Comparison of ENCODE assay signal across 13 cellular contexts in genomic region chr12:27616356-27617150, GRCh38.
DNase-seq lines count a peak whose midpoint lies in the region; TF ChIP-seq lines count a peak whose summit lies in the region.
"Had no signal": no experiment of that assay in that cellular context is flagged by ENCODE, and none has a peak within 500 bp of the region (broad histone marks: within the 10 kb centered on the region; RNA-seq: fewer than 3 reads in every experiment).

No MANE protein-coding gene starts in this region.

- no peak overlapping the region for H3K4ac ChIP-seq in H9 (ENCODE audit: low read depth, low read length)

- H4K20me1 ChIP-seq in H9 (ENCODE audit: control insufficient read depth, insufficient read depth, insufficient read length) (no peaks in the 10 kb centered on the region), smooth muscle cell (ENCODE audit: low read depth) (no peaks in the 10 kb centered on the region)

- no peak overlapping the region; the same call in 1 of the 2 replicates for H3K14ac ChIP-seq in H9 (ENCODE audit: insufficient read depth, low read length)

- no peaks in the 10 kb centered on the region for H3K27me3 Mint-ChIP-seq in H9 (ENCODE audit: low read depth)
- H3K27me3 Mint-ChIP-seq: stimulated activated naive B cell treated with anti-CD40 and anti-IgM and Interleukin-4, amounts not matched to agents 10 μg/mL and 1 μg/mL and 100 μg/mL, for 72 hours; T-cell had no signal

- no peaks in the 10 kb centered on the region for H3K27me3 ChIP-seq in H9 (ENCODE audit: insufficient read depth, low read length)
- H3K27me3 ChIP-seq in SJSA1 (replicated peaks): no peaks in the 10 kb centered on the region
- H3K27me3 ChIP-seq in smooth muscle cell (ENCODE audit: low read depth): no peaks in the 10 kb centered on the region
- H3K27me3 ChIP-seq: gastroesophageal sphincter had no signal

- H3K27ac ChIP-seq in H9 (ENCODE audit: insufficient read length, low read depth, low read length) (no peak overlapping the region), SJSA1 (peak overlapping the region; percentile 94), smooth muscle cell (ENCODE audit: low read depth) (peak overlapping the region; percentile 91)
- H3K27ac ChIP-seq: gastroesophageal sphincter had no signal

- no peak overlapping the region for H4K91ac ChIP-seq in H9 (ENCODE audit: insufficient read length, low read depth, low read length)

- no peak overlapping the region for H2BK12ac ChIP-seq in H9 (ENCODE audit: insufficient read length, low read depth, low read length)

- H3K23me2 ChIP-seq in H9 (ENCODE audit: insufficient read length, low read depth, low read length, poor library complexity, severe bottlenecking): no peaks in the 10 kb centered on the region

- H3K4me1 Mint-ChIP-seq in H9: peaks cover 3 to 12% of the 10 kb centered on the region in 2 experiments; a peak in 2 of 4 replicates

- no peak overlapping the region for H4K8ac ChIP-seq in H9 (replicated peaks; ENCODE audit: insufficient read length, low read depth, low read length)

- H2BK120ac ChIP-seq in H9 (ENCODE audit: low read depth, low read length, poor library complexity, severe bottlenecking): no peak overlapping the region

- peaks cover 3% of the 10 kb centered on the region for H3K79me1 ChIP-seq in H9 (ENCODE audit: insufficient read depth, low read depth, low read length, poor library complexity, severe bottlenecking)

- DNase-seq in H9 (no peak), SJSA1 (ENCODE audit: low read depth in 1 of 2, low spot score in 2 of 2) (peak in 1 of 2 experiments; percentile 55), foreskin fibroblast (peak; percentile 43 to 69), smooth muscle cell (lab: John Stamatoyannopoulos, UW; ENCODE audit: unreplicated experiment) (no peak), T-helper 2 cell (no peak), Kasumi-1 (lab: John Stamatoyannopoulos, UW) (no peak)
- no peak for DNase-seq in stimulated activated CD4-positive, alpha-beta T cell treated with anti-CD3 and anti-CD28 coated beads, Interleukin-2, amount 100 ng/mL, for 48 hours
- DNase-seq: CD8-positive, alpha-beta T cell; GF-D8; GOT3; stimulated activated naive B cell treated with anti-CD40 and anti-IgM and Interleukin-4, amounts not matched to agents 10 μg/mL and 1 μg/mL and 100 μg/mL, for 72 hours; T-cell had no signal

- no peak overlapping the region for H3K4me3 Mint-ChIP-seq in H9
- H3K4me3 Mint-ChIP-seq: CD8-positive, alpha-beta T cell; stimulated activated naive B cell treated with anti-CD40 and anti-IgM and Interleukin-4, amounts not matched to agents 10 μg/mL and 1 μg/mL and 100 μg/mL, for 72 hours; T-cell had no signal

- peaks cover 0 to 3% of the 10 kb centered on the region in 2 experiments; a peak in 2 of 5 replicates for H3K9me3 Mint-ChIP-seq in H9
- H3K9me3 Mint-ChIP-seq: CD8-positive, alpha-beta T cell; stimulated activated naive B cell treated with anti-CD40 and anti-IgM and Interleukin-4, amounts not matched to agents 10 μg/mL and 1 μg/mL and 100 μg/mL, for 72 hours; T-cell had no signal

- H3T11ph ChIP-seq in H9 (ENCODE audit: low read length): no peak overlapping the region

- H2AFZ ChIP-seq in H9 (ENCODE audit: low read length) (no peak overlapping the region), smooth muscle cell (ENCODE audit: low read depth) (no peak overlapping the region)

- H3K9ac ChIP-seq in H9 (ENCODE audit: extremely low read depth, insufficient read length, low read length) (no peak overlapping the region), smooth muscle cell (ENCODE audit: low read depth) (peak overlapping the region; percentile 26)

- H3K79me2 ChIP-seq in H9 (ENCODE audit: insufficient read depth, low read length): no peaks in the 10 kb centered on the region
- peaks cover 46% of the 10 kb centered on the region for H3K79me2 ChIP-seq in smooth muscle cell (ENCODE audit: low read depth)

- no peaks in the 10 kb centered on the region for H3K4me1 ChIP-seq in H9 (ENCODE audit: insufficient read depth, low read length)
- H3K4me1 ChIP-seq in SJSA1 (replicated peaks): peaks cover 73% of the 10 kb centered on the region
- H3K4me1 ChIP-seq in smooth muscle cell (ENCODE audit: low read depth): peaks cover 21% of the 10 kb centered on the region

- TF ChIP-seq CTCF in H9 (conservative IDR thresholded peaks at IDR 0.05): no peak
- no peak for TF ChIP-seq CTCF in foreskin fibroblast (IDR thresholded peaks at IDR 0.05; ENCODE audit: low read depth, low read length)
- no peak for TF ChIP-seq CTCF in smooth muscle cell (IDR thresholded peaks at IDR 0.05; ENCODE audit: borderline replicate concordance, insufficient read depth, poor library complexity, severe bottlenecking)

- no CpG with 5 or more reads among the region's 5 CpGs for WGBS in H9 (ENCODE audit: extremely low coverage, insufficient read length, low lambda C conversion rate)
- WGBS in smooth muscle cell (ENCODE audit: low lambda C conversion rate): 50% methylated on average over 5 of the region's 5 CpGs

- H3K36me3 ChIP-seq in SJSA1 (no peaks in the 10 kb centered on the region), smooth muscle cell (ENCODE audit: low read depth) (no peaks in the 10 kb centered on the region)
- H3K36me3 ChIP-seq: gastroesophageal sphincter had no signal

- H3K36me3 Mint-ChIP-seq in H9 (ENCODE audit: insufficient read depth in 1 of 3, low read depth in 3 of 3): peaks cover 0 to 8% (median 6%) of the 10 kb centered on the region in 3 experiments; a peak in 4 of 7 replicates
- H3K36me3 Mint-ChIP-seq: CD8-positive, alpha-beta T cell; T-cell had no signal

- H3F3A ChIP-seq in smooth muscle cell (ENCODE audit: low read depth): peaks cover 13% of the 10 kb centered on the region

- no peak overlapping the region for H3K18ac ChIP-seq in H9 (ENCODE audit: insufficient read length, low read depth, low read length)

- no peak overlapping the region for H3K4me2 ChIP-seq in H9 (ENCODE audit: insufficient read depth, insufficient read length, low read length)
- peak overlapping the region; percentile 73 for H3K4me2 ChIP-seq in smooth muscle cell

- no peak overlapping the region for H4K5ac ChIP-seq in H9 (ENCODE audit: insufficient read length, low read depth, low read length)

- H3K27ac Mint-ChIP-seq in H9: peak overlapping the region in 2 of 3 experiments; percentile 8 to 49; a peak in 2 of 7 replicates
- H3K27ac Mint-ChIP-seq: CD8-positive, alpha-beta T cell; stimulated activated naive B cell treated with anti-CD40 and anti-IgM and Interleukin-4, amounts not matched to agents 10 μg/mL and 1 μg/mL and 100 μg/mL, for 72 hours; T-cell had no signal

- no peak overlapping the region for H2AK5ac ChIP-seq in H9 (ENCODE audit: insufficient read length, low read length)

- H2BK15ac ChIP-seq in H9 (ENCODE audit: low read depth, low read length): no peak overlapping the region

- H3K23ac ChIP-seq in H9 (ENCODE audit: insufficient read length, low read depth, low read length): no peak overlapping the region

- no peak overlapping the region for H2BK5ac ChIP-seq in H9 (ENCODE audit: insufficient read length, low read length)

- H3K4me3 ChIP-seq in SJSA1: no peak overlapping the region
- no peak overlapping the region for H3K4me3 ChIP-seq in foreskin fibroblast (ENCODE audit: low read depth in 1 of 2, low read length in 2 of 2)
- H3K4me3 ChIP-seq in smooth muscle cell: no peak overlapping the region
- H3K4me3 ChIP-seq: gastroesophageal sphincter had no signal

- H2BK20ac ChIP-seq in H9 (ENCODE audit: low read depth, low read length, poor library complexity, severe bottlenecking): no peak overlapping the region

- H3K9me3 ChIP-seq in H9 (ENCODE audit: control insufficient read depth, low read depth, low read length): no peaks in the 10 kb centered on the region
- H3K9me3 ChIP-seq in SJSA1 (replicated peaks): no peaks in the 10 kb centered on the region
- H3K9me3 ChIP-seq in smooth muscle cell (replicated peaks; ENCODE audit: low read depth): no peaks in the 10 kb centered on the region
- H3K9me3 ChIP-seq: gastroesophageal sphincter had no signal

- H3K56ac ChIP-seq in H9 (ENCODE audit: insufficient read length, low read depth, low read length): no peak overlapping the region

Comparison
In these comparisons a context has a peak if more than half of its experiments do, and no peak if none do; other contexts are left out.
1. DNase-seq: peak in foreskin fibroblast (2 of 2); none in H9 (single experiment), smooth muscle cell (single experiment), stimulated activated CD4-positive, alpha-beta T cell treated with anti-CD3 and anti-CD28 coated beads, Interleukin-2, amount 100 ng/mL, for 48 hours (0 of 2), T-helper 2 cell (0 of 5) and Kasumi-1 (0 of 2).